In the genomic region with DNA sequence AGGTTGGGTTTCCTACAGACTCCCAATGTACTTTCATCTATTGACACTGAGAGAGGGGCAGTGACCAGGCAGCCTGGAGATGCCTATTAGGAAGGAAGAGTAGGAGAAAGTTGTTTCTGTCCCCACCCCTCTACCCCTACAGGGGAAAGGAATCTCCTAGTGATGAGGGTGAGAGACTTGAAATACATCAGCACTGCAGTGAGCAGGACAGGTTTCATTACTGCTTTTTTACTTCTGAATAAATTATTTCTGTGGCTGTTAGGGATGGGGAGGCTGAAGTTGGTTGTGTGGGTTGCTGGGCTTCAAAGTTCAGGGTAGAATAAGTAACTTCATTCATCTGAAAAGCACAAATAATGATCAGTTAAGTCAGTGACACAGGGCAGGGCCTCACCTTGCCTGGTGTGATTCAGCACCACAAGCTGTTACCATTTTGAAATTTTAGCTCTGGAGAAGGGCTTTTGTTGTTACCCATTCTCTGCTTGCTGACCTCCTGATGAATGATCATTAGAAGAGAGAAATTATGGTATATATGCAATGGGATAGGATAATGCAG, we compare ENCODE assay signal across 18 cellular contexts. TPM values are rescaled to one million over a fixed set of nuclear protein-coding genes. Genes with fewer than 3 reads are reported as not detected.
"Had no signal": no experiment of that assay in that cellular context is flagged by ENCODE, and none has a peak within 500 bp of the region (broad histone marks: within the 10 kb centered on the region; RNA-seq: fewer than 3 reads in every experiment).

No MANE protein-coding gene starts in this region.

- H3K27me3 ChIP-seq: adrenal gland, colonic mucosa, heart right ventricle, tibial nerve had no signal

- H3K4me1 ChIP-seq: adrenal gland, colonic mucosa, heart right ventricle, parathyroid adenoma had no signal

- H3K9me3 Mint-ChIP-seq: neural crest cell; T-helper 1 cell treated with Interleukin-12 subunit alpha and Interleukin-12 subunit beta and Interleukin-4 antibody, amounts not matched to agents 30 μg/mL and 1 μg/mL, for 36 hours; WTC11 had no signal

- DNase-seq: activated CD4-positive, alpha-beta T cell treated with anti-CD3 and anti-CD28 coated beads, Interleukin-2, amount 50 U/mL, for 4 hours; activated naive CD4-positive, alpha-beta T cell treated with Interleukin-2 at 50 U/mL for 16 hours; adrenal gland; caudate nucleus; colonic mucosa; foreskin melanocyte; heart right ventricle; left ventricle myocardium superior; retina; stimulated activated CD4-positive, alpha-beta T cell treated with anti-CD3 and anti-CD28 coated beads, Interleukin-15, amount 100 ng/mL, for 24 hours; stimulated activated CD4-positive, alpha-beta T cell treated with anti-CD3 and anti-CD28 coated beads, Interleukin-4, amount 100 ng/mL, for 4 hours had no signal

- H3K27ac ChIP-seq: adrenal gland, colonic mucosa, heart right ventricle, parathyroid adenoma, tibial nerve had no signal

- H3K4me3 Mint-ChIP-seq: activated T-helper 1 cell treated with anti-CD3 and anti-CD28 coated beads, Interleukin-12 subunit alpha, Interleukin-12 subunit beta, Interleukin-2, Interleukin-4 antibody, amounts not matched to agents 30 ng/mL and 10 ng/mL and 1 ng/mL, durations not matched to agents 14 hours and 24 hours and 36 hours; neural crest cell; T-helper 1 cell treated with Interleukin-12 subunit alpha and Interleukin-12 subunit beta and Interleukin-4 antibody, amounts not matched to agents 30 μg/mL and 1 μg/mL, for 36 hours; WTC11 had no signal

- H3K36me3 Mint-ChIP-seq: WTC11 had no signal

- H3K27ac Mint-ChIP-seq: activated T-helper 1 cell treated with anti-CD3 and anti-CD28 coated beads, Interleukin-12 subunit alpha, Interleukin-12 subunit beta, Interleukin-2, Interleukin-4 antibody, amounts not matched to agents 30 ng/mL and 10 ng/mL and 1 ng/mL, durations not matched to agents 14 hours and 24 hours and 36 hours; T-helper 1 cell treated with Interleukin-12 subunit alpha and Interleukin-12 subunit beta and Interleukin-4 antibody, amounts not matched to agents 30 μg/mL and 1 μg/mL, for 36 hours; WTC11 had no signal

- H3K9me3 ChIP-seq: adrenal gland, colonic mucosa, heart right ventricle, tibial nerve had no signal

- H3K4me3 ChIP-seq: adrenal gland, colonic mucosa, heart right ventricle, tibial nerve had no signal

- H3K36me3 ChIP-seq: adrenal gland, colonic mucosa, tibial nerve had no signal

- ATAC-seq: heart right ventricle, left ventricle myocardium superior, SK-N-SH treated with all-trans-retinoic acid at 6 μM for 48 hours, WTC11 had no signal

RNA-seq across cellular contexts. Expression of gene CEACAM1, which starts 19.3 kb away (rescaled TPM):
- total RNA-seq: neural crest cell had no signal
